ENCODE assay signal across 22 cellular contexts in the genomic region with DNA sequence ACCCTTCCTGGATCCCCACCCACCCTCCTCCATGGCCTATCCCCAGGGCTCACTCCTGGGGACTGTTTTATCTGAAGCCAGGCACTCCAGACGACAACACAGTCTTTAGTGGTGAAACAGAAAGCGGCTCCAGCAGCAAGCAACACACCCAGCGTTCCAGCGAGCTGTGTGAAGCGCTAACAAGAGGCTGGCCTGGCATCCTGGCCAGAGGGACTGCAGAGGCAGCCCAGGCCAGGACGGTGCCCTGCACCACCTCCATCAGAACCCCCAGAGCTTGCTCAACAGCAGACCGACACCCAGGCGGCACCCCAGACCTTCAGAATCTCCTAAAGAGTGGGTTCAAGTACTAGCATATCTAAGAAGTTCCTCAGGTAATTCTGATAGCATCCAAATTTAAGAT. TPM values are rescaled to one million over a fixed set of nuclear protein-coding genes. Genes with fewer than 3 reads are reported as not detected.
"Had no signal": no experiment of that assay in that cellular context is flagged by ENCODE, and none has a peak within 500 bp of the region (broad histone marks: within the 10 kb centered on the region; RNA-seq: fewer than 3 reads in every experiment).

No MANE protein-coding gene starts in this region.

- H3K4me1 Mint-ChIP-seq: IgD-negative memory B cell had no signal

- H3K4me3 ChIP-seq: K562, SJCRH30 had no signal

- H3K9me3 ChIP-seq: SJCRH30 had no signal

- H3K36me3 ChIP-seq: SJCRH30 had no signal

- ATAC-seq: HepG2, K562 had no signal

- H3K27ac ChIP-seq: KMS-11, RWPE1, SJCRH30 had no signal

- DNase-seq: Kasumi-1, MM.1S, NCI-H1092 treated with DMSO at 0.1 percent for 48 hours, NCI-H1436, NCI-H187, NCI-H2029, NCI-H2081 treated with DMSO at 0.1 percent for 48 hours, NCI-H2171, NCI-H226, NCI-H446, NCI-H510A, NCI-H524 treated with DMSO at 0.1 percent for 48 hours, NCI-H69, NCI-H774, SHP77, SJCRH30 had no signal

- H3K4me3 Mint-ChIP-seq: IgD-negative memory B cell had no signal

- H3K9me3 Mint-ChIP-seq: IgD-negative memory B cell had no signal

- H3K9ac ChIP-seq: KMS-11 had no signal

- H3K4me2 ChIP-seq: KMS-11 had no signal

- H3K4me1 ChIP-seq: SJCRH30 had no signal

- H3K27ac Mint-ChIP-seq: IgD-negative memory B cell had no signal

RNA-seq across cellular contexts. Expression of gene CPXM2, which starts 2.0 kb away (rescaled TPM):
- total RNA-seq: HepG2, K562, M059J, SJCRH30 had no signal
- polyA plus RNA-seq: IgD-negative memory B cell, K562 had no signal
